20 cellular contexts compared by ENCODE assay signal in genomic region chr17:49955157-49955556, GRCh38. TPM values are rescaled to one million over a fixed set of nuclear protein-coding genes. Genes with fewer than 3 reads are reported as not detected.
"Had no signal": no experiment of that assay in that cellular context is flagged by ENCODE, and none has a peak within 500 bp of the region (broad histone marks: within the 10 kb centered on the region; RNA-seq: fewer than 3 reads in every experiment).

No MANE protein-coding gene starts in this region.

- H3K4me3 ChIP-seq: ascending aorta, coronary artery, spleen, thoracic aorta, upper lobe of right lung had no signal

- H3K9me3 ChIP-seq: ascending aorta, spleen, thoracic aorta, upper lobe of right lung had no signal

- H3K36me3 Mint-ChIP-seq: activated naive CD4-positive, alpha-beta T cell treated with anti-CD3 and anti-CD28 coated beads, Interleukin-2, amount 50 U/mL, for 24 hours; stimulated activated naive B cell treated with anti-CD40 and anti-IgM and Interleukin-4, amounts not matched to agents 10 μg/mL and 1 μg/mL and 100 μg/mL, for 72 hours had no signal

- H3K27ac Mint-ChIP-seq: activated naive CD4-positive, alpha-beta T cell treated with anti-CD3 and anti-CD28 coated beads, Interleukin-2, amount 50 U/mL, for 24 hours; nephron progenitor cell; stimulated activated naive B cell treated with anti-CD40 and anti-IgM and Interleukin-4, amounts not matched to agents 10 μg/mL and 1 μg/mL and 100 μg/mL, for 72 hours had no signal

- H3K9me3 Mint-ChIP-seq: activated naive CD4-positive, alpha-beta T cell treated with anti-CD3 and anti-CD28 coated beads, Interleukin-2, amount 50 U/mL, for 24 hours; activated T-cell treated with anti-CD3 and anti-CD28 coated beads, Interleukin-2, amount 50 U/mL, for 4 hours; nephron progenitor cell; stimulated activated naive B cell treated with anti-CD40 and anti-IgM and Interleukin-4, amounts not matched to agents 10 μg/mL and 1 μg/mL and 100 μg/mL, for 72 hours had no signal

- ATAC-seq: activated T-cell treated with anti-CD3 and anti-CD28 coated beads, Interleukin-2, amount 50 U/mL, for 4 hours; left lobe of liver; stimulated activated naive B cell treated with anti-CD40 and anti-IgM and Interleukin-4, amounts not matched to agents 10 μg/mL and 1 μg/mL and 100 μg/mL, for 72 hours; upper lobe of right lung had no signal

- H3K4me1 Mint-ChIP-seq: activated naive CD4-positive, alpha-beta T cell treated with anti-CD3 and anti-CD28 coated beads, Interleukin-2, amount 50 U/mL, for 24 hours had no signal

- DNase-seq: activated CD4-positive, alpha-beta T cell treated with anti-CD3 and anti-CD28 coated beads, Interleukin-2, amount 50 U/mL, for 1 hour; activated CD8-positive, alpha-beta memory T cell treated with anti-CD3 and anti-CD28 coated beads, Interleukin-2, amount 50 U/mL, for 4 hours; activated effector memory CD4-positive, alpha-beta T cell treated with Interleukin-2 at 50 U/mL for 16 hours; activated T-cell treated with anti-CD3 and anti-CD28 coated beads, Interleukin-2, amount 50 U/mL, for 4 hours; erythroblast; foreskin melanocyte; nephron progenitor cell; nucleus accumbens; posterior cingulate gyrus; spleen; stimulated activated CD4-positive, alpha-beta T cell treated with anti-CD3 and anti-CD28 coated beads, Interleukin-4, amount 100 ng/mL, for 4 hours; stimulated activated naive B cell treated with anti-CD40 and anti-IgM and Interleukin-4, amounts not matched to agents 10 μg/mL and 1 μg/mL and 100 μg/mL, for 72 hours; upper lobe of right lung had no signal

- H3K27me3 ChIP-seq: ascending aorta had no signal

- H3K4me3 Mint-ChIP-seq: activated naive CD4-positive, alpha-beta T cell treated with anti-CD3 and anti-CD28 coated beads, Interleukin-2, amount 50 U/mL, for 24 hours; activated T-cell treated with anti-CD3 and anti-CD28 coated beads, Interleukin-2, amount 50 U/mL, for 4 hours; nephron progenitor cell; stimulated activated naive B cell treated with anti-CD40 and anti-IgM and Interleukin-4, amounts not matched to agents 10 μg/mL and 1 μg/mL and 100 μg/mL, for 72 hours had no signal

- H3K36me3 ChIP-seq: ascending aorta, spleen, thoracic aorta, upper lobe of right lung had no signal

RNA-seq across cellular contexts. Expression of gene DLX4, which starts 13.8 kb away (rescaled TPM):
- total RNA-seq: ascending aorta, left lobe of liver, myocyte, thoracic aorta had no signal

RNA-seq across cellular contexts. Expression of gene DLX3, which starts 39.9 kb away (rescaled TPM):
- total RNA-seq: left lobe of liver, renal cortical epithelial cell, spleen had no signal
